13 cellular contexts compared by ENCODE assay signal in the genomic region with DNA sequence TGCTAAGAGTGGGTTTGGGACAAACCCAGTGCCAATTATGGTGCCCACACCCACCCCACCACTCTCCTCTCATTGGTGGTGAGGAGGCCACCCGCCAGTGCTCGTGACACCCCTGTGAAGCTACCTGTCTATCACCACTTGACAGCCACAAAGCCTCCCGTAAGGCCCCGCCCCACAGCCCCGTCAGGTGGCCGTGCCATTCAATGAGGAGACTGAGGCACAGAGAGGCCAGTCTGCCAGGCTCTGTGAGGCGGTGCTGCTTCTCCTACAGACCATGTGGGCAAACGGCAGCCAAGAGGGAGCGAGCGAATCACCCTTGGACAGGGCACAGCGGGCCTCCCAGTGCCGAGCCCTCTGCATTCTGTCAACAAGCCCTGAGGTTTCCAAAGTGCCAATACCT. TPM values are rescaled to one million over a fixed set of nuclear protein-coding genes. Genes with fewer than 3 reads are reported as not detected.
DNase-seq lines count a peak whose midpoint lies in the region; ATAC-seq and TF ChIP-seq lines count a peak whose summit lies in the region.
"Had no signal": no experiment of that assay in that cellular context is flagged by ENCODE, and none has a peak within 500 bp of the region (broad histone marks: within the 10 kb centered on the region; RNA-seq: fewer than 3 reads in every experiment).

No MANE protein-coding gene starts in this region.

- peak overlapping the region; percentile 56 for H3K4me2 ChIP-seq in fibroblast of lung (ENCODE audit: extremely low read depth, insufficient read depth, low read length)

- 72 to 82% (median 73%) methylated on average over 12 of the region's 12 CpGs for WGBS in psoas muscle, 3 donors

- H3K27me3 ChIP-seq in GM06990 (replicated peaks; ENCODE audit: control insufficient read depth, insufficient read depth, low read length): no peaks in the 10 kb centered on the region
- no peaks in the 10 kb centered on the region for H3K27me3 ChIP-seq in fibroblast of lung (ENCODE audit: control insufficient read depth, insufficient read depth, low read length)
- H3K27me3 ChIP-seq in psoas muscle (ENCODE audit: insufficient read depth in 3 of 3, low read length in 2 of 3): peaks cover 0 to 2% (median 0%) of the 10 kb centered on the region in 3 donors

- intact Hi-C loops in psoas muscle (cut with DNase I): no loop called here

- no peak overlapping the region for H3K27ac Mint-ChIP-seq in type B pancreatic cell

- peak; percentile 8 to 39 (median 28) for ATAC-seq in psoas muscle
- ATAC-seq in HG03095 (IDR thresholded peaks at IDR 0.05; ENCODE audit: unreplicated experiment): no peak
- ATAC-seq: naive thymus-derived CD8-positive, alpha-beta T cell had no signal

- H3K27ac ChIP-seq in fibroblast of lung (ENCODE audit: insufficient read depth, low read length) (no peak overlapping the region), psoas muscle (peak overlapping the region; percentile 23)

- H3K4me3 ChIP-seq in GM06990 (replicated peaks; ENCODE audit: low read depth, low read length) (peak overlapping the region; percentile 73), fibroblast of lung (replicated peaks in 1 of 4; ENCODE audit: control extremely low read depth in 1 of 4, insufficient read depth in 1 of 4, low read depth in 3 of 4, low read length in 4 of 4) (no peak overlapping the region), psoas muscle (peak overlapping the region; percentile 28)

- peaks cover 14% of the 10 kb centered on the region for H3K4me1 ChIP-seq in fibroblast of lung (ENCODE audit: control insufficient read depth, extremely low read depth, insufficient read depth, low read length)
- peaks cover 23% of the 10 kb centered on the region for H3K4me1 ChIP-seq in psoas muscle

- H3K9ac ChIP-seq in fibroblast of lung (ENCODE audit: insufficient read depth, low read length): no peak overlapping the region

- H3K36me3 Mint-ChIP-seq in type B pancreatic cell: no peaks in the 10 kb centered on the region
- H3K36me3 Mint-ChIP-seq: naive thymus-derived CD8-positive, alpha-beta T cell had no signal

- H3K9me3 ChIP-seq in fibroblast of lung (ENCODE audit: control insufficient read depth, insufficient read depth, low read depth, low read length) (no peaks in the 10 kb centered on the region), psoas muscle (no peaks in the 10 kb centered on the region)

- H2AFZ ChIP-seq in fibroblast of lung (ENCODE audit: low read length): no peak overlapping the region

- H3K4me1 Mint-ChIP-seq in type B pancreatic cell (ENCODE audit: unreplicated experiment): peaks cover 20% of the 10 kb centered on the region

- no peak for TF ChIP-seq CTCF in GM06990 (IDR thresholded peaks at IDR 0.05; ENCODE audit: insufficient read depth, low read length, poor library complexity, severe bottlenecking)
- no peak for TF ChIP-seq CTCF in fibroblast of lung (conservative IDR thresholded peaks at IDR 0.05 in 1 of 2, IDR thresholded peaks at IDR 0.05 in 1 of 2; ENCODE audit: low read depth in 1 of 2, low read length in 2 of 2)
- TF ChIP-seq CTCF in psoas muscle (IDR thresholded peaks at IDR 0.05): no peak
- TF ChIP-seq CTCF in type B pancreatic cell (conservative IDR thresholded peaks at IDR 0.05): no peak

- H3K36me3 ChIP-seq in GM06990 (ENCODE audit: control insufficient read depth, insufficient read depth, low read length): peaks cover 7% of the 10 kb centered on the region
- H3K36me3 ChIP-seq in fibroblast of lung (ENCODE audit: control insufficient read depth, insufficient read depth, low read length): no peaks in the 10 kb centered on the region
- H3K36me3 ChIP-seq in psoas muscle (ENCODE audit: insufficient read depth in 1 of 2, low read depth in 1 of 2): no peaks in the 10 kb centered on the region

- no peaks in the 10 kb centered on the region for H4K20me1 ChIP-seq in fibroblast of lung (ENCODE audit: control insufficient read depth, extremely low read depth, insufficient read depth, low read length)

- H3K27me3 Mint-ChIP-seq in type B pancreatic cell: peaks cover 3% of the 10 kb centered on the region
- H3K27me3 Mint-ChIP-seq: CD8-positive, alpha-beta memory T cell; naive thymus-derived CD8-positive, alpha-beta T cell had no signal

- no peaks in the 10 kb centered on the region for H3K79me2 ChIP-seq in fibroblast of lung (ENCODE audit: control insufficient read depth, insufficient read depth, low read length)

- H3K9me3 Mint-ChIP-seq in type B pancreatic cell: no peaks in the 10 kb centered on the region
- H3K9me3 Mint-ChIP-seq: CD8-positive, alpha-beta memory T cell; naive thymus-derived CD8-positive, alpha-beta T cell had no signal

- no peak overlapping the region for H3K4me3 Mint-ChIP-seq in type B pancreatic cell

- DNase-seq in GM06990 (ENCODE audit: extremely low read depth, insufficient read length) (no peak), M059J (ENCODE audit: low read depth) (peak; percentile 51), fibroblast of lung (ENCODE audit: low read depth in 2 of 2) (no peak), psoas muscle (peak in 1 of 2 donors; percentile 50), type B pancreatic cell (ENCODE audit: extremely low spot score, unreplicated experiment) (no peak), middle frontal gyrus (ENCODE audit: extremely low spot score, low spot score) (no peak)
- no peak for DNase-seq in activated CD4-positive, alpha-beta T cell treated with anti-CD3 and anti-CD28 coated beads for 4 hours
- DNase-seq: activated T-cell treated with anti-CD3 and anti-CD28 coated beads, Interleukin-2, amount 50 U/mL, for 1 hour; NCI-H510A; SIG-M5 had no signal

RNA-seq across cellular contexts. Expression of gene IQSEC1, which starts 53.5 kb away (rescaled TPM):
- total RNA-seq in M059J (2014; rRNA removed; shearing (Covaris generic)): 3.0 and 7.4 TPM in 2 replicates
- total RNA-seq in fibroblast of lung (11.8 and 18.2 TPM in 2 replicates), psoas muscle (10 to 100 TPM; 28.0 to 45.4 (median 33.9) TPM), type B pancreatic cell (ENCODE audit: low replicate concordance) (28.5 and 33.1 TPM in 2 replicates)
- polyA plus RNA-seq in fibroblast of lung (4.3 and 5.9 TPM in 2 replicates), psoas muscle (10 to 100 TPM in 2 of 3 donors, 1 to 10 TPM in 1; 8.6 to 22.0 (median 10.8) TPM)
- polyA plus RNA-seq in fibroblast of lung (2012): 9.8 and 12.6 TPM in 2 replicates
- 13.0 and 14.1 TPM in 2 replicates for polyA minus RNA-seq in fibroblast of lung (ENCODE audit: low replicate concordance)

Comparison
In these comparisons a context has a peak if more than half of its experiments do, and no peak if none do; other contexts are left out.
1. H3K4me3 ChIP-seq: peak in GM06990 (single experiment) and psoas muscle (single experiment); none in fibroblast of lung (0 of 4).